ENCODE assay signal across 8 cellular contexts in genomic region chr2:230864605-230865323, GRCh38. TPM values are rescaled to one million over a fixed set of nuclear protein-coding genes. Genes with fewer than 3 reads are reported as not detected.
DNase-seq lines count a peak whose midpoint lies in the region; ATAC-seq and TF ChIP-seq lines count a peak whose summit lies in the region.

TSS of gene ITM2C (plus strand) at chr2:230864942. CDS start at chr2:230865026, 84 bp downstream.

- ATAC-seq in GM19455 (IDR thresholded peaks at IDR 0.05; ENCODE audit: unreplicated experiment) (peak; percentile 83), RWPE2 (ENCODE audit: low read depth) (peak; percentile 78), omental fat pad (ENCODE audit: low FRiP score) (peak; percentile 84)

- H3K27ac ChIP-seq in HL-60 (replicated peaks) (peak within 1 kb of the TSS; percentile 63), RWPE2 (ENCODE audit: poor library complexity, severe bottlenecking) (no peak within 1 kb of the TSS), thyroid gland (no peak within 1 kb of the TSS)

- peak in 1 of 2 donors; percentile 37 for TF ChIP-seq POLR2A in thyroid gland (IDR thresholded peaks at IDR 0.05)

- 1 to 2% methylated on average over 39 to 74 of the region's 77 CpGs for WGBS in thyroid gland, 2 donors

- H3K27me3 ChIP-seq in HL-60 (ENCODE audit: insufficient read depth, poor library complexity, severe bottlenecking) (no peaks in the 10 kb centered on the region), RWPE2 (ENCODE audit: insufficient read depth, poor library complexity, severe bottlenecking) (no peaks in the 10 kb centered on the region), thyroid gland (no peaks in the 10 kb centered on the region)

- peak; percentile 21 for DNase-seq in COR-L47 (lab: John Stamatoyannopoulos, UW)
- peak; percentile 58 to 71 for DNase-seq in HL-60 (ENCODE audit: low read depth in 1 of 2, low spot score in 1 of 2)
- peak; percentile 58 for DNase-seq in RWPE2 (ENCODE audit: low spot score)
- peak; percentile 76 for DNase-seq in activated naive CD4-positive, alpha-beta T cell treated with Interleukin-2 at 50 U/mL for 16 hours
- peak; percentile 73 for DNase-seq in germinal center (ENCODE audit: low spot score)
- DNase-seq in omental fat pad (ENCODE audit: low spot score) = no peak
- peak; percentile 57 to 60 for DNase-seq in thyroid gland

- H3K9me3 ChIP-seq in RWPE2 (ENCODE audit: severe bottlenecking) (no peaks in the 10 kb centered on the region), thyroid gland (no peaks in the 10 kb centered on the region)

- TF ChIP-seq CTCF in HL-60 (IDR thresholded peaks at IDR 0.05; ENCODE audit: insufficient read depth, low read length) (no peak), RWPE2 (IDR thresholded peaks at IDR 0.05; ENCODE audit: poor library complexity, severe bottlenecking) (peak; percentile 82), omental fat pad (IDR thresholded peaks at IDR 0.05) (no peak), thyroid gland (IDR thresholded peaks at IDR 0.05) (peak in 2 of 6 experiments; percentile 45 to 53)

- H3K4me3 ChIP-seq in HL-60 (replicated peaks; ENCODE audit: insufficient read depth, low read length) (peak within 1 kb of the TSS; percentile 84), RWPE2 (ENCODE audit: severe bottlenecking) (peak within 1 kb of the TSS; percentile 81), thyroid gland (replicated peaks in 1 of 3) (peak within 1 kb of the TSS; percentile 62 to 83 (median 63))

- H3K36me3 ChIP-seq in RWPE2 (ENCODE audit: low read depth) (no peaks in the 10 kb centered on the region), thyroid gland (no peaks in the 10 kb centered on the region)

- intact Hi-C loops in thyroid gland (cut with DNase I) = no loop called here

- no peaks in the 10 kb centered on the region for H3K4me1 ChIP-seq in RWPE2 (ENCODE audit: insufficient read depth, poor library complexity, severe bottlenecking)
- H3K4me1 ChIP-seq in thyroid gland = peaks cover 14 to 19% of the 10 kb centered on the region in 2 donors

RNA-seq across cellular contexts. Expression of gene ITM2C, which starts in this region (rescaled TPM):
- total RNA-seq in omental fat pad (10 to 100 TPM; 17.9 to 35.9 (median 28.8) TPM), thyroid gland (10 to 100 TPM; 29.2 to 54.0 (median 45.4) TPM)
